Comparison of ENCODE assay signal across 2 cellular contexts in genomic region chr19:2244122-2244411, GRCh38.
TF ChIP-seq lines count a peak whose summit lies in the region.

No MANE protein-coding gene starts in this region.

TF ChIP-seq in IMR-90, 13 proteins besides CTCF, POLR2A, EP300 and RAD21:
- TF ChIP-seq MXI1 (IDR thresholded peaks at IDR 0.05; ENCODE audit: borderline replicate concordance, low read depth, low read length): no peak
- TF ChIP-seq NFE2L2 (IDR thresholded peaks at IDR 0.05; ENCODE audit: low read depth, low read length): no peak
- no peak for TF ChIP-seq MAFK (IDR thresholded peaks at IDR 0.05; ENCODE audit: low read depth, low read length)
- TF ChIP-seq FOS (IDR thresholded peaks at IDR 0.05; ENCODE audit: low read depth, low read length): no peak
- TF ChIP-seq, protein P1, sequence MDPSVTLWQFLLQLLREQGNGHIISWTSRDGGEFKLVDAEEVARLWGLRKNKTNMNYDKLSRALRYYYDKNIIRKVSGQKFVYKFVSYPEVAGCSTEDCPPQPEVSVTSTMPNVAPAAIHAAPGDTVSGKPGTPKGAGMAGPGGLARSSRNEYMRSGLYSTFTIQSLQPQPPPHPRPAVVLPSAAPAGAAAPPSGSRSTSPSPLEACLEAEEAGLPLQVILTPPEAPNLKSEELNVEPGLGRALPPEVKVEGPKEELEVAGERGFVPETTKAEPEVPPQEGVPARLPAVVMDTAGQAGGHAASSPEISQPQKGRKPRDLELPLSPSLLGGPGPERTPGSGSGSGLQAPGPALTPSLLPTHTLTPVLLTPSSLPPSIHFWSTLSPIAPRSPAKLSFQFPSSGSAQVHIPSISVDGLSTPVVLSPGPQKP (IDR thresholded peaks at IDR 0.05; ENCODE audit: borderline replicate concordance, low read depth, low read length): no peak
- TF ChIP-seq USF2 (IDR thresholded peaks at IDR 0.05; ENCODE audit: low read depth, low read length): no peak
- TF ChIP-seq BHLHE40 (IDR thresholded peaks at IDR 0.05; ENCODE audit: low read depth, low read length): no peak
- no peak for TF ChIP-seq SMC3 (IDR thresholded peaks at IDR 0.05; ENCODE audit: low read depth, low read length)
- TF ChIP-seq CHD1 (IDR thresholded peaks at IDR 0.05; ENCODE audit: low read depth, low read length): no peak
- no peak for TF ChIP-seq RCOR1 (IDR thresholded peaks at IDR 0.05; ENCODE audit: insufficient replicate concordance, low read length)
- no peak for TF ChIP-seq MAZ (IDR thresholded peaks at IDR 0.05; ENCODE audit: borderline replicate concordance, low read depth, low read length)

TF ChIP-seq in GM12878, 131 proteins besides CTCF, POLR2A, EP300 and RAD21:
- TF ChIP-seq, protein P2, sequence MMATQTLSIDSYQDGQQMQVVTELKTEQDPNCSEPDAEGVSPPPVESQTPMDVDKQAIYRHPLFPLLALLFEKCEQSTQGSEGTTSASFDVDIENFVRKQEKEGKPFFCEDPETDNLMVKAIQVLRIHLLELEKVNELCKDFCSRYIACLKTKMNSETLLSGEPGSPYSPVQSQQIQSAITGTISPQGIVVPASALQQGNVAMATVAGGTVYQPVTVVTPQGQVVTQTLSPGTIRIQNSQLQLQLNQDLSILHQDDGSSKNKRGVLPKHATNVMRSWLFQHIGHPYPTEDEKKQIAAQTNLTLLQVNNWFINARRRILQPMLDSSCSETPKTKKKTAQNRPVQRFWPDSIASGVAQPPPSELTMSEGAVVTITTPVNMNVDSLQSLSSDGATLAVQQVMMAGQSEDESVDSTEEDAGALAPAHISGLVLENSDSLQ (IDR thresholded peaks at IDR 0.05): no peak
- TF ChIP-seq JUND (IDR thresholded peaks at IDR 0.05; ENCODE audit: low read depth, low read length): no peak
- no peak for TF ChIP-seq TCF7 (IDR thresholded peaks at IDR 0.05; ENCODE audit: borderline replicate concordance)
- TF ChIP-seq ASH2L (IDR thresholded peaks at IDR 0.05; ENCODE audit: borderline replicate concordance, low read depth): no peak
- TF ChIP-seq JUNB (IDR thresholded peaks at IDR 0.05): no peak
- TF ChIP-seq FOS (IDR thresholded peaks at IDR 0.05; ENCODE audit: borderline replicate concordance, extremely low read depth, insufficient read length): no peak
- no peak for TF ChIP-seq MTA2 (IDR thresholded peaks at IDR 0.05; ENCODE audit: low read depth)
- TF ChIP-seq, protein P3, sequence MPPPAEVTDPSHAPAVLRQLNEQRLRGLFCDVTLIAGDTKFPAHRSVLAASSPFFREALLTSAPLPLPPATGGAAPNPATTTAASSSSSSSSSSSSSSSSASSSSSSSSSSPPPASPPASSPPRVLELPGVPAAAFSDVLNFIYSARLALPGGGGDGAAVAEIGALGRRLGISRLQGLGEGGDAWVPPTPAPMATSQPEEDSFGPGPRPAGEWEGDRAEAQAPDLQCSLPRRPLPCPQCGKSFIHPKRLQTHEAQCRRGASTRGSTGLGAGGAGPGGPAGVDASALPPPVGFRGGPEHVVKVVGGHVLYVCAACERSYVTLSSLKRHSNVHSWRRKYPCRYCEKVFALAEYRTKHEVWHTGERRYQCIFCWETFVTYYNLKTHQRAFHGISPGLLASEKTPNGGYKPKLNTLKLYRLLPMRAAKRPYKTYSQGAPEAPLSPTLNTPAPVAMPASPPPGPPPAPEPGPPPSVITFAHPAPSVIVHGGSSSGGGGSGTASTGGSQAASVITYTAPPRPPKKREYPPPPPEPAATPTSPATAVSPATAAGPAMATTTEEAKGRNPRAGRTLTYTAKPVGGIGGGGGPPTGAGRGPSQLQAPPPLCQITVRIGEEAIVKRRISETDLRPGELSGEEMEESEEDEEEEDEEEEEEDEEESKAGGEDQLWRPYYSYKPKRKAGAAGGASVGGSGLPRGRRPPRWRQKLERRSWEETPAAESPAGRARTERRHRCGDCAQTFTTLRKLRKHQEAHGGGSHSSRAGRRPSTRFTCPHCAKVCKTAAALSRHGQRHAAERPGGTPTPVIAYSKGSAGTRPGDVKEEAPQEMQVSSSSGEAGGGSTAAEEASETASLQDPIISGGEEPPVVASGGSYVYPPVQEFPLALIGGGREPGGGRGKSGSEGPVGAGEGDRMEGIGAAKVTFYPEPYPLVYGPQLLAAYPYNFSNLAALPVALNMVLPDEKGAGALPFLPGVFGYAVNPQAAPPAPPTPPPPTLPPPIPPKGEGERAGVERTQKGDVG (CRISPR knock-in tag; IDR thresholded peaks at IDR 0.05): no peak
- TF ChIP-seq, protein P4, sequence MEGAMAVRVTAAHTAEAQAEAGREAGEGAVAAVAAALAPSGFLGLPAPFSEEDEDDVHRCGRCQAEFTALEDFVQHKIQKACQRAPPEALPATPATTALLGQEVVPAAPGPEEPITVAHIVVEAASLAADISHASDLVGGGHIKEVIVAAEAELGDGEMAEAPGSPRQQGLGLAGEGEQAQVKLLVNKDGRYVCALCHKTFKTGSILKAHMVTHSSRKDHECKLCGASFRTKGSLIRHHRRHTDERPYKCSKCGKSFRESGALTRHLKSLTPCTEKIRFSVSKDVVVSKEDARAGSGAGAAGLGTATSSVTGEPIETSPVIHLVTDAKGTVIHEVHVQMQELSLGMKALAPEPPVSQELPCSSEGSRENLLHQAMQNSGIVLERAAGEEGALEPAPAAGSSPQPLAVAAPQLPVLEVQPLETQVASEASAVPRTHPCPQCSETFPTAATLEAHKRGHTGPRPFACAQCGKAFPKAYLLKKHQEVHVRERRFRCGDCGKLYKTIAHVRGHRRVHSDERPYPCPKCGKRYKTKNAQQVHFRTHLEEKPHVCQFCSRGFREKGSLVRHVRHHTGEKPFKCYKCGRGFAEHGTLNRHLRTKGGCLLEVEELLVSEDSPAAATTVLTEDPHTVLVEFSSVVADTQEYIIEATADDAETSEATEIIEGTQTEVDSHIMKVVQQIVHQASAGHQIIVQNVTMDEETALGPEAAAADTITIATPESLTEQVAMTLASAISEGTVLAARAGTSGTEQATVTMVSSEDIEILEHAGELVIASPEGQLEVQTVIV (IDR thresholded peaks at IDR 0.05; ENCODE audit: borderline replicate concordance, partially characterized antibody): no peak
- TF ChIP-seq MLLT1 (IDR thresholded peaks at IDR 0.05): no peak
- no peak for TF ChIP-seq SPI1 (IDR thresholded peaks at IDR 0.05; ENCODE audit: borderline replicate concordance, insufficient read depth, low read depth, low read length)
